Comparison of ENCODE assay signal across 1 cellular context in genomic region chr1:241855545-241856140, GRCh38. TPM values are rescaled to one million over a fixed set of nuclear protein-coding genes. Genes with fewer than 3 reads are reported as not detected.
"Had no signal": no experiment of that assay in that cellular context is flagged by ENCODE, and none has a peak within 500 bp of the region (broad histone marks: within the 10 kb centered on the region; RNA-seq: fewer than 3 reads in every experiment).

No MANE protein-coding gene starts in this region.

RNA-seq across cellular contexts. Expression of gene EXO1, which starts 7.6 kb away (rescaled TPM):
- polyA plus RNA-seq: naive thymus-derived CD4-positive, alpha-beta T cell had no signal
